Comparison of ENCODE assay signal across 1 cellular context in the genomic region with DNA sequence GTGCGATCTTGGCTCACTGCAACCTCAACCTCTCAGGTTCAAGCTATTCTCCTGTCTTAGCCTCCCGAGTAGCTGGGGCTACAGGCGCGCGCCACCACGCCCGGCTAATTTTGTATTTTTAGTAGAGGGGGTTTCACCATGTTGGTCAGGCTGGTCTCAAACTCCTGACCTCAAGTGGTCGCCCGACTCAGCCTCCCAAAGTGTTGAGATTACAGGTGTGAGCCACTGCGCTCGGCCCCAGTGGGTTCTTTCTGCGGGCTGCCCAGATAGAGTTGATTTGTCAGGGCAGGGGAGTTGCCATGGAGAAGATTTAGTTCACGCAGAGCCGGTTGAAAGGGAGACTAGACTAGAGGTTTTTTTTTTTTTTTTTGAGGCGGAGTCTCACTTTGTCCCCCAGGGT.
TF ChIP-seq lines count a peak whose summit lies in the region.

No MANE protein-coding gene starts in this region.

TF ChIP-seq in IMR-90, 13 proteins besides CTCF, POLR2A, EP300 and RAD21:
- TF ChIP-seq SMC3 (IDR thresholded peaks at IDR 0.05; ENCODE audit: low read depth, low read length): no peak
- no peak for TF ChIP-seq FOS (IDR thresholded peaks at IDR 0.05; ENCODE audit: low read depth, low read length)
- no peak for TF ChIP-seq MXI1 (IDR thresholded peaks at IDR 0.05; ENCODE audit: borderline replicate concordance, low read depth, low read length)
- no peak for TF ChIP-seq MAFK (IDR thresholded peaks at IDR 0.05; ENCODE audit: low read depth, low read length)
- no peak for TF ChIP-seq RFX5 (IDR thresholded peaks at IDR 0.05; ENCODE audit: low read depth, low read length)
- TF ChIP-seq CHD1 (IDR thresholded peaks at IDR 0.05; ENCODE audit: low read depth, low read length): no peak
- TF ChIP-seq, protein P1, sequence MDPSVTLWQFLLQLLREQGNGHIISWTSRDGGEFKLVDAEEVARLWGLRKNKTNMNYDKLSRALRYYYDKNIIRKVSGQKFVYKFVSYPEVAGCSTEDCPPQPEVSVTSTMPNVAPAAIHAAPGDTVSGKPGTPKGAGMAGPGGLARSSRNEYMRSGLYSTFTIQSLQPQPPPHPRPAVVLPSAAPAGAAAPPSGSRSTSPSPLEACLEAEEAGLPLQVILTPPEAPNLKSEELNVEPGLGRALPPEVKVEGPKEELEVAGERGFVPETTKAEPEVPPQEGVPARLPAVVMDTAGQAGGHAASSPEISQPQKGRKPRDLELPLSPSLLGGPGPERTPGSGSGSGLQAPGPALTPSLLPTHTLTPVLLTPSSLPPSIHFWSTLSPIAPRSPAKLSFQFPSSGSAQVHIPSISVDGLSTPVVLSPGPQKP (IDR thresholded peaks at IDR 0.05; ENCODE audit: borderline replicate concordance, low read depth, low read length): no peak
- TF ChIP-seq RCOR1 (IDR thresholded peaks at IDR 0.05; ENCODE audit: insufficient replicate concordance, low read length): no peak
- TF ChIP-seq USF2 (IDR thresholded peaks at IDR 0.05; ENCODE audit: low read depth, low read length): no peak
- no peak for TF ChIP-seq MAZ (IDR thresholded peaks at IDR 0.05; ENCODE audit: borderline replicate concordance, low read depth, low read length)
- no peak for TF ChIP-seq CEBPB (IDR thresholded peaks at IDR 0.05; ENCODE audit: low read depth, low read length)
- no peak for TF ChIP-seq NFE2L2 (IDR thresholded peaks at IDR 0.05; ENCODE audit: low read depth, low read length)
- no peak for TF ChIP-seq BHLHE40 (IDR thresholded peaks at IDR 0.05; ENCODE audit: low read depth, low read length)
